ENCODE assay signal across 18 cellular contexts in genomic region chr10:112177247-112177646, GRCh38. TPM values are rescaled to one million over a fixed set of nuclear protein-coding genes. Genes with fewer than 3 reads are reported as not detected.
DNase-seq lines count a peak whose midpoint lies in the region; ATAC-seq and TF ChIP-seq lines count a peak whose summit lies in the region.
"Had no signal": no experiment of that assay in that cellular context is flagged by ENCODE, and none has a peak within 500 bp of the region (broad histone marks: within the 10 kb centered on the region; RNA-seq: fewer than 3 reads in every experiment).

No MANE protein-coding gene starts in this region.

- H3K4me3 Mint-ChIP-seq in neural crest cell, result peak overlapping the region; percentile 17

- TF ChIP-seq CTCF in right atrium auricular region (IDR thresholded peaks at IDR 0.05) (no peak), left ventricle myocardium inferior (IDR thresholded peaks at IDR 0.05; ENCODE audit: borderline replicate concordance) (no peak), neural crest cell (conservative IDR thresholded peaks at IDR 0.05) (no peak)

- H3K36me3 Mint-ChIP-seq in neural crest cell (ENCODE audit: low read depth), result peaks cover under 1% of the 10 kb centered on the region

- H3K4me1 ChIP-seq in right atrium auricular region (peaks cover 0 to 5% of the 10 kb centered on the region in 2 donors), left ventricle myocardium inferior (peaks cover 39% of the 10 kb centered on the region)

- H3K27ac Mint-ChIP-seq in neural crest cell (ENCODE audit: unreplicated experiment), result no peak overlapping the region

- peaks cover 13% of the 10 kb centered on the region for H3K4me1 Mint-ChIP-seq in neural crest cell

- H3K9me3 ChIP-seq in right atrium auricular region (no peaks in the 10 kb centered on the region), left ventricle myocardium inferior (replicated peaks) (no peaks in the 10 kb centered on the region)
- H3K9me3 ChIP-seq: Peyer's patch had no signal

- H3K27me3 ChIP-seq in right atrium auricular region, result no peaks in the 10 kb centered on the region
- no peaks in the 10 kb centered on the region for H3K27me3 ChIP-seq in left ventricle myocardium inferior (ENCODE audit: low read depth)
- H3K27me3 ChIP-seq: Peyer's patch had no signal

- H3K27me3 Mint-ChIP-seq in neural crest cell (ENCODE audit: low read depth), result no peaks in the 10 kb centered on the region

- H3K4me3 ChIP-seq in right atrium auricular region (no peak overlapping the region), left ventricle myocardium inferior (peak overlapping the region; percentile 8)
- H3K4me3 ChIP-seq: GM12878, Peyer's patch had no signal

- H3K36me3 ChIP-seq in right atrium auricular region, result peaks cover 34% of the 10 kb centered on the region
- H3K36me3 ChIP-seq in left ventricle myocardium inferior, result peaks cover 65% of the 10 kb centered on the region

- no peaks in the 10 kb centered on the region for H3K9me3 Mint-ChIP-seq in neural crest cell

- no peak for DNase-seq in Right ventricle myocardium inferior (ENCODE audit: missing footprints)
- DNase-seq in right atrium auricular region (ENCODE audit: low spot score), result no peak
- no peak for DNase-seq in left ventricle myocardium inferior
- DNase-seq in neural crest cell (ENCODE audit: low read depth, low spot score), result peak; percentile 4
- DNase-seq in cortex of kidney (lab: John Stamatoyannopoulos, UW), result no peak
- no peak for DNase-seq in caudate nucleus (lab: John Stamatoyannopoulos, UW)
- DNase-seq in AG08395 (ENCODE audit: low spot score), result no peak
- DNase-seq: C1 segment of cervical spinal cord, GOT3, KBM-7, NCI-H1436 treated with DMSO at 0.1 percent for 48 hours, NCI-H2081 treated with DMSO at 0.1 percent for 48 hours, NCI-H524, Peyer's patch, SIG-M5 had no signal

- intact Hi-C loops in Right ventricle myocardium inferior (cut with DNase I) (loop anchor here (5.0 kb wide), 2 partner anchors 120 to 255 kb away; no protein-coding TSS in a partner anchor), left ventricle myocardium inferior (cut with micrococcal nuclease) (loop anchor here (10.0 kb wide), 1 partner anchor 258 kb away; no protein-coding TSS in a partner anchor)

- H3K27ac ChIP-seq in right atrium auricular region, result peak overlapping the region in 1 of 2 donors; percentile 60
- H3K27ac ChIP-seq in left ventricle myocardium inferior (replicated peaks), result peak overlapping the region; percentile 74
- H3K27ac ChIP-seq in caudate nucleus (ENCODE audit: low read depth, low read length), result no peak overlapping the region
- H3K27ac ChIP-seq: 22Rv1 had no signal

- ATAC-seq in Right ventricle myocardium inferior, result peak; percentile 72
- ATAC-seq in GM21619 (IDR thresholded peaks at IDR 0.05; ENCODE audit: unreplicated experiment), result no peak
- ATAC-seq: GM12878 had no signal

RNA-seq across cellular contexts. Expression of gene GPAM, which starts 6.3 kb away (rescaled TPM):
- total RNA-seq in Right ventricle myocardium inferior (42.5 TPM), right atrium auricular region (1 to 10 TPM; 7.8 to 9.3 TPM), left ventricle myocardium inferior (22.2 TPM), neural crest cell (16.5 and 21.2 TPM in 2 replicates)
